8 cellular contexts compared by ENCODE assay signal in the genomic region with DNA sequence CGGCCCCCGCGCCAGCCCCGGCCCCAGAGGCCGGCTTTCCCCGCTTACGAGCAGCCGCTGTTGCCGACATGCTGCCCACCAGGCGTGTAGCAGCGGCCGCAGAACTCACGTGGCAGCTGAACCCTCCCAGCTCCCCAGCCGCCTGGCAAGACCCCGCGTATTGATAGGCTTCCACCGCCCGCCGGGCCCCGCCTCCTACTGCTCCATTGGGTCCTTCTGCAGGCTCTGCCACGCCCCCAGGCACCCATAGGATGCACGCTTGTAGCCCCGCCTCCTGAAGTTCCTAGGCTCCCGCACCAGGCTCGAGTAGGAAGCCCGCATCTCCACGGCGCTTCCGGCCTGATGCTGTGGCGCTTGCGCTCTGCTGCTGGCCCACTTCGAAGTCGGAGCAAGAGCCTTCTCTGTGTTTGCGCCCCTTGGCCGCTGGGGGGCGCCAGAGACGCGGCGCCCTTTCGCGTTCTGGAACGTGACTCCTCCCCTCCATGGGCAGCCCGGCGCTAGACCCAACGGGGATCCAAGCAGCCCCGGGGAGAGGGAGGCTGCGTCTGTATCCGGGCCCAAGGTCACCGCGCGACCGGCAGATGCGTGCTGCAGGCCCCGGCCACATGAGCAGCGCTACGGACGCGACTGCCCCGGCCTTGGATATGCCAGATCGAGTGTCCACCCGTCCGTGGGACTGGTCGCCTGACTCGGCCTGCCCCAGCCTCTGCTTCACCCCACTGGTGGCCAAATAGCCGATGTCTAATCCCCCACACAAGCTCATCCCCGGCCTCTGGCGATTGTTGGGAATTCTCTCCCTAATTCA. TPM values are rescaled to one million over a fixed set of nuclear protein-coding genes. Genes with fewer than 3 reads are reported as not detected.
DNase-seq lines count a peak whose midpoint lies in the region; ATAC-seq, FAIRE-seq and TF ChIP-seq lines count a peak whose summit lies in the region.

Gene PARP3, plus strand, starts transcription at position 566 of the 805 bp plus-strand sequence. CDS start 993 bp downstream, outside the sequence.
Gene RRP9, minus strand, starts transcription at position 107 of the 805 bp plus-strand sequence. Its CDS starts 37 bp downstream, at position 70.

- no peaks in the 10 kb centered on the region for H3K9me2 ChIP-seq in OCI-LY1 (ENCODE audit: low read depth, low read length)

- H3K36me3 Mint-ChIP-seq in endothelial cell (ENCODE audit: low read depth, unreplicated experiment), result peaks cover 21% of the 10 kb centered on the region

- peak; percentile 86 for ATAC-seq in GM21423 (IDR thresholded peaks at IDR 0.05; ENCODE audit: unreplicated experiment)

- H3K4me1 ChIP-seq in HUES64 (ENCODE audit: insufficient read depth, low read length) (peaks cover 4% of the 10 kb centered on the region; the same call in 1 of the 2 replicates), OCI-LY1 (ENCODE audit: insufficient read depth, low read length, severe bottlenecking) (peaks cover 29% of the 10 kb centered on the region)

- 5% methylated on average over 67 of the region's 67 CpGs for WGBS in HUES64

- H3F3A ChIP-seq in OCI-LY1 (ENCODE audit: insufficient read depth, low read length), result no peaks in the 10 kb centered on the region

- peak within 1 kb of the TSS; percentile 34 for H3K27ac Mint-ChIP-seq in endothelial cell (ENCODE audit: unreplicated experiment)

- peaks cover 6% of the 10 kb centered on the region for H3K27me3 Mint-ChIP-seq in endothelial cell (ENCODE audit: unreplicated experiment)

- no peak within 1 kb of the TSS; the same call in 1 of the 2 replicates for H2AFZ ChIP-seq in OCI-LY1 (ENCODE audit: low read length)

- peaks cover 7% of the 10 kb centered on the region; the same call in 1 of the 2 replicates for H3K79me2 ChIP-seq in OCI-LY1 (ENCODE audit: insufficient read depth, low read length)

- peak; percentile 94 for TF ChIP-seq CTCF in D721Med (IDR thresholded peaks at IDR 0.05; ENCODE audit: insufficient read depth, missing control alignments)
- peak; percentile 98 for TF ChIP-seq CTCF in OCI-LY1 (IDR thresholded peaks at IDR 0.05; ENCODE audit: low read length)
- peak; percentile 100 for TF ChIP-seq CTCF in endothelial cell (IDR thresholded peaks at IDR 0.05; ENCODE audit: unreplicated experiment)

- peaks cover 20% of the 10 kb centered on the region for H3K4me1 Mint-ChIP-seq in endothelial cell (ENCODE audit: unreplicated experiment)

- H3K9ac ChIP-seq in HUES64 (ENCODE audit: low read depth, low read length) (peak within 1 kb of the TSS; percentile 82), OCI-LY1 (ENCODE audit: low read length) (peak within 1 kb of the TSS; percentile 90)

- peaks cover 29% of the 10 kb centered on the region for H3K36me3 ChIP-seq in HUES64 (ENCODE audit: insufficient read depth, low read length)
- H3K36me3 ChIP-seq in OCI-LY1 (ENCODE audit: insufficient read depth, low read length), result peaks cover 13% of the 10 kb centered on the region; the same call in 1 of the 2 replicates

- no peaks in the 10 kb centered on the region for H4K20me1 ChIP-seq in OCI-LY1 (ENCODE audit: insufficient read depth, low read length)

- H3K4me2 ChIP-seq in OCI-LY1 (ENCODE audit: low read length), result peak within 1 kb of the TSS; percentile 88

- H3K27ac ChIP-seq in HUES64 (ENCODE audit: low read depth, low read length) (peak within 1 kb of the TSS; percentile 63; the same call in 1 of the 2 replicates), OCI-LY1 (ENCODE audit: low read depth, low read length, poor library complexity, severe bottlenecking) (no peak within 1 kb of the TSS)

- no peak for FAIRE-seq in D721Med (lab: Jason Lieb, UNC)

- H3K9me3 Mint-ChIP-seq in endothelial cell (ENCODE audit: unreplicated experiment), result no peaks in the 10 kb centered on the region

- H3K9me3 ChIP-seq in HUES64 (ENCODE audit: insufficient read depth, low read depth, low read length) (no peaks in the 10 kb centered on the region), OCI-LY1 (ENCODE audit: low read length) (no peaks in the 10 kb centered on the region)

- H3K4me3 ChIP-seq in HUES64 (ENCODE audit: low read length) (peak within 1 kb of the TSS; percentile 84), OCI-LY1 (ENCODE audit: low read depth, low read length, poor library complexity, severe bottlenecking) (peak within 1 kb of the TSS; percentile 96)

- peak within 1 kb of the TSS; percentile 90 for H3K4me3 Mint-ChIP-seq in endothelial cell (ENCODE audit: unreplicated experiment)

- H3K27me3 ChIP-seq in HUES64 (ENCODE audit: insufficient read depth, low read length) (no peaks in the 10 kb centered on the region; the same call in 1 of the 2 replicates), OCI-LY1 (ENCODE audit: insufficient read depth, low read length) (no peaks in the 10 kb centered on the region)

- peak; percentile 100 for DNase-seq in D721Med (ENCODE audit: insufficient read length, low spot score)
- DNase-seq in activated CD8-positive, alpha-beta memory T cell treated with anti-CD3 and anti-CD28 coated beads, Interleukin-2, amount 50 U/mL, for 48 hours, result peak; percentile 98
- peak; percentile 98 for DNase-seq in endothelial cell (ENCODE audit: low spot score)
- peak; percentile 100 for DNase-seq in midbrain (lab: John Stamatoyannopoulos, UW)
- DNase-seq in stimulated activated CD8-positive, alpha-beta memory T cell treated with anti-CD3 and anti-CD28 coated beads, Interleukin-2, amount 100 ng/mL, for 48 hours (ENCODE audit: low read depth in 2 of 2), result peak; percentile 99 to 100

RNA-seq across cellular contexts. Expression of gene PARP3, which starts in this region (rescaled TPM):
- 1.4 TPM for polyA plus RNA-seq in HUES64 (2013, experiment 1 of 2)
- 1.5 TPM for polyA plus RNA-seq in HUES64 (2013, experiment 2 of 2)
- total RNA-seq in endothelial cell (ENCODE audit: unreplicated experiment), result 4.6 TPM

RNA-seq across cellular contexts. Expression of gene RRP9, which starts in this region (rescaled TPM):
- polyA plus RNA-seq in HUES64 (2013, experiment 1 of 2), result 39.5 TPM
- polyA plus RNA-seq in HUES64 (2013, experiment 2 of 2), result 29.1 TPM
- total RNA-seq in endothelial cell (ENCODE audit: unreplicated experiment), result 20.6 TPM
